In genomic region chr11:104163100-104164027, GRCh38 we compare ENCODE assay signal across 8 cellular contexts. TPM values are rescaled to one million over a fixed set of nuclear protein-coding genes. Genes with fewer than 3 reads are reported as not detected.
A peak's percentile ranks its signal among the peaks of the same experiment; 100 is the strongest.
DNase-seq lines count a peak whose midpoint lies in the region; ATAC-seq and TF ChIP-seq lines count a peak whose summit lies in the region.

No MANE protein-coding gene starts in this region.

- WGBS in psoas muscle, 3 donors = 7 to 10% (median 8%) methylated on average over 38 of the region's 38 CpGs

- no peaks in the 10 kb centered on the region for H3K36me3 Mint-ChIP-seq in activated CD8-positive, alpha-beta T cell treated with anti-CD3 and anti-CD28 coated beads for 36 hours (ENCODE audit: low read depth)

- POLR2A ChIA-PET in activated CD8-positive, alpha-beta T cell treated with anti-CD3 and anti-CD28 coated beads for 36 hours (lab: Charles Lee) = no interaction called here

- ATAC-seq in HG02852 (IDR thresholded peaks at IDR 0.05; ENCODE audit: unreplicated experiment) = peak; percentile 22
- no peak for ATAC-seq in activated CD8-positive, alpha-beta T cell treated with anti-CD3 and anti-CD28 coated beads for 36 hours
- peak; percentile 45 to 70 for ATAC-seq in left cardiac atrium
- peak in 1 of 4 donors; percentile 19 for ATAC-seq in psoas muscle
- ATAC-seq in GM18498 (IDR thresholded peaks at IDR 0.05; ENCODE audit: unreplicated experiment) = no peak
- no peak for ATAC-seq in GM18502 (IDR thresholded peaks at IDR 0.05; ENCODE audit: poor library complexity, unreplicated experiment)

- H3K36me3 ChIP-seq in ES-I3 (ENCODE audit: insufficient read depth, low read length) (no peaks in the 10 kb centered on the region), psoas muscle (ENCODE audit: insufficient read depth in 1 of 2, low read depth in 1 of 2) (no peaks in the 10 kb centered on the region)

- H3K27ac ChIP-seq in psoas muscle = no peak overlapping the region

- peaks cover 3% of the 10 kb centered on the region for H3K4me1 Mint-ChIP-seq in activated CD8-positive, alpha-beta T cell treated with anti-CD3 and anti-CD28 coated beads for 36 hours (ENCODE audit: low read depth)

- H3K27me3 ChIP-seq in psoas muscle (ENCODE audit: insufficient read depth in 3 of 3, low read length in 2 of 3) = no peaks in the 10 kb centered on the region

- intact Hi-C loops in activated CD8-positive, alpha-beta T cell treated with anti-CD3 and anti-CD28 coated beads for 36 hours (cut with micrococcal nuclease) = no loop called here
- intact Hi-C loops in left cardiac atrium (cut with DNase I) = no loop called here
- intact Hi-C loops in psoas muscle (cut with DNase I) = no loop called here

- no peaks in the 10 kb centered on the region for H3K9me3 Mint-ChIP-seq in activated CD8-positive, alpha-beta T cell treated with anti-CD3 and anti-CD28 coated beads for 36 hours

- H3K4me1 ChIP-seq in ES-I3 (ENCODE audit: insufficient read depth, low read length) (no peaks in the 10 kb centered on the region), psoas muscle (no peaks in the 10 kb centered on the region)

- H3K9me3 ChIP-seq in ES-I3 (ENCODE audit: control insufficient read depth, insufficient read depth, low read length) (no peaks in the 10 kb centered on the region), psoas muscle (no peaks in the 10 kb centered on the region)

- TF ChIP-seq CTCF in activated CD8-positive, alpha-beta T cell treated with anti-CD3 and anti-CD28 coated beads for 36 hours (IDR thresholded peaks at IDR 0.05) = no peak
- no peak for TF ChIP-seq CTCF in psoas muscle (IDR thresholded peaks at IDR 0.05)

- H3K27ac Mint-ChIP-seq in activated CD8-positive, alpha-beta T cell treated with anti-CD3 and anti-CD28 coated beads for 36 hours = no peak overlapping the region

- H3K9ac ChIP-seq in ES-I3 (ENCODE audit: low read depth, low read length) = peak overlapping the region; percentile 57; the same call in 1 of the 2 replicates

- no peak for DNase-seq in activated CD8-positive, alpha-beta T cell treated with anti-CD3 and anti-CD28 coated beads for 36 hours
- DNase-seq in left cardiac atrium (peak; percentile 32), psoas muscle (peak in 1 of 2 donors; percentile 23), GF-D8 (lab: John Stamatoyannopoulos, UW) (no peak)

- peak overlapping the region; percentile 67 for H3K4me3 ChIP-seq in psoas muscle

- peak overlapping the region; percentile 63 for H3K4me3 Mint-ChIP-seq in activated CD8-positive, alpha-beta T cell treated with anti-CD3 and anti-CD28 coated beads for 36 hours

- CTCF ChIA-PET in activated CD8-positive, alpha-beta T cell treated with anti-CD3 and anti-CD28 coated beads for 36 hours (lab: Charles Lee) = interaction anchor here (1.2 to 2.5 kb wide), 3 partner anchors 8 to 481 kb away, joined by 3 to 8 read pairs (median 3); no protein-coding TSS in a partner anchor

- peaks cover 27% of the 10 kb centered on the region for H3K27me3 Mint-ChIP-seq in activated CD8-positive, alpha-beta T cell treated with anti-CD3 and anti-CD28 coated beads for 36 hours

RNA-seq across cellular contexts. Expression of gene PDGFD, which starts 0.6 kb away (rescaled TPM):
- total RNA-seq in activated CD8-positive, alpha-beta T cell treated with anti-CD3 and anti-CD28 coated beads for 36 hours = under 1 TPM in 1 of 2 experiments, not detected in 1; 0.20 TPM
- total RNA-seq in left cardiac atrium (10 to 100 TPM in 1 of 2 donors, 1 to 10 TPM in 1; 8.7 to 17.3 TPM), psoas muscle (1 to 10 TPM; 1.1 to 5.6 (median 3.1) TPM)
- polyA plus RNA-seq in psoas muscle = 1 to 10 TPM in 2 of 3 donors, under 1 TPM in 1; 0.53 to 1.8 (median 1.1) TPM

Comparison
In these comparisons a context has a peak if more than half of its experiments do, and no peak if none do; other contexts are left out.
1. ATAC-seq: peak in HG02852 (single experiment) and left cardiac atrium (2 of 2); none in activated CD8-positive, alpha-beta T cell treated with anti-CD3 and anti-CD28 coated beads for 36 hours (single experiment), GM18498 (single experiment) and GM18502 (single experiment).